Comparison of ENCODE assay signal across 13 cellular contexts in genomic region chr3:43298761-43299160, GRCh38. TPM values are rescaled to one million over a fixed set of nuclear protein-coding genes. Genes with fewer than 3 reads are reported as not detected.
DNase-seq lines count a peak whose midpoint lies in the region; ATAC-seq and TF ChIP-seq lines count a peak whose summit lies in the region.
"Had no signal": no experiment of that assay in that cellular context is flagged by ENCODE, and none has a peak within 500 bp of the region (broad histone marks: within the 10 kb centered on the region; RNA-seq: fewer than 3 reads in every experiment).

No MANE protein-coding gene starts in this region.

- H3K27ac Mint-ChIP-seq in activated CD4-positive, alpha-beta T cell treated with anti-CD3 and anti-CD28 coated beads, Interleukin-2, amount 10 ng/mL, durations not matched to agents 24 days and 14 days, result peak overlapping the region; percentile 69

- no peaks in the 10 kb centered on the region for H3K27me3 Mint-ChIP-seq in activated CD4-positive, alpha-beta T cell treated with anti-CD3 and anti-CD28 coated beads, Interleukin-2, amount 10 ng/mL, durations not matched to agents 24 days and 14 days

- ATAC-seq in Right ventricle myocardium superior (ENCODE audit: poor library complexity) (peak; percentile 66), GM19397 (IDR thresholded peaks at IDR 0.05; ENCODE audit: unreplicated experiment) (no peak), GM21381 (IDR thresholded peaks at IDR 0.05; ENCODE audit: unreplicated experiment) (no peak), HG03439 (IDR thresholded peaks at IDR 0.05; ENCODE audit: unreplicated experiment) (no peak)

- no peak for TF ChIP-seq POLR2A in spleen (IDR thresholded peaks at IDR 0.05)

- H3K9me3 Mint-ChIP-seq in activated CD4-positive, alpha-beta T cell treated with anti-CD3 and anti-CD28 coated beads, Interleukin-2, amount 10 ng/mL, durations not matched to agents 24 days and 14 days, result no peaks in the 10 kb centered on the region

- TF ChIP-seq CTCF in HL-60 (IDR thresholded peaks at IDR 0.05; ENCODE audit: insufficient read depth, low read length) (no peak), spleen (IDR thresholded peaks at IDR 0.05 in 8 of 11, conservative IDR thresholded peaks at IDR 0.05 in 3 of 11) (no peak)

- H3K36me3 ChIP-seq in spleen, result peaks cover 0 to 34% (median 9%) of the 10 kb centered on the region in 6 donors

- no peaks in the 10 kb centered on the region for H3K9me3 ChIP-seq in spleen

- WGBS in spleen, 5 donors, result 51 to 73% (median 57%) methylated on average over 4 of the region's 4 CpGs

- H3K36me3 Mint-ChIP-seq in activated CD4-positive, alpha-beta T cell treated with anti-CD3 and anti-CD28 coated beads, Interleukin-2, amount 10 ng/mL, durations not matched to agents 24 days and 14 days (ENCODE audit: low read depth), result peaks cover 21% of the 10 kb centered on the region

- DNase-seq in activated CD4-positive, alpha-beta T cell treated with anti-CD3 and anti-CD28 coated beads, Interleukin-2, amount 10 ng/mL, durations not matched to agents 24 days and 14 days, result no peak
- no peak for DNase-seq in activated CD4-positive, alpha-beta T cell treated with anti-CD3 and anti-CD28 coated beads for 48 hours
- DNase-seq in HL-60 (ENCODE audit: low read depth in 1 of 2, low spot score in 1 of 2) (no peak), Right ventricle myocardium superior (no peak), spleen (no peak)
- DNase-seq: GDM1, head of caudate nucleus, Kasumi-1, NCI-H1417, NCI-H2227 treated with DMSO at 0.1 percent for 48 hours had no signal

- intact Hi-C loops in activated CD4-positive, alpha-beta T cell treated with anti-CD3 and anti-CD28 coated beads, Interleukin-2, amount 10 ng/mL, durations not matched to agents 24 days and 14 days (cut with micrococcal nuclease), result no loop called here
- intact Hi-C loops in Right ventricle myocardium superior (cut with DNase I) (no loop called here), spleen (cut with DNase I; ENCODE audit: low total_unique reads) (loop anchor here (10.0 kb wide), 2 partner anchors 46 to 86 kb away; no protein-coding TSS in a partner anchor)

- peak overlapping the region; percentile 75; the same call in 1 of the 2 replicates for H3K27ac ChIP-seq in HL-60 (replicated peaks)
- H3K27ac ChIP-seq in spleen, result peak overlapping the region in 7 of 8 donors; percentile 22 to 99 (median 74)

- no peaks in the 10 kb centered on the region for H3K27me3 ChIP-seq in HL-60 (ENCODE audit: insufficient read depth, poor library complexity, severe bottlenecking)
- H3K27me3 ChIP-seq in spleen (replicated peaks in 1 of 7), result no peaks in the 10 kb centered on the region

- peak overlapping the region; percentile 77 for H3K4me3 Mint-ChIP-seq in activated CD4-positive, alpha-beta T cell treated with anti-CD3 and anti-CD28 coated beads, Interleukin-2, amount 10 ng/mL, durations not matched to agents 24 days and 14 days

- peaks cover 55 to 100% (median 94%) of the 10 kb centered on the region in 6 donors for H3K4me1 ChIP-seq in spleen

- H3K4me1 Mint-ChIP-seq in activated CD4-positive, alpha-beta T cell treated with anti-CD3 and anti-CD28 coated beads, Interleukin-2, amount 10 ng/mL, durations not matched to agents 24 days and 14 days, result peaks cover 60% of the 10 kb centered on the region

- H3K4me3 ChIP-seq in HL-60 (replicated peaks; ENCODE audit: insufficient read depth, low read length) (no peak overlapping the region), spleen (no peak overlapping the region)

RNA-seq across cellular contexts. Expression of gene SNRK, which starts 12.4 kb away (rescaled TPM):
- 29.0 and 30.3 TPM in 2 replicates for total RNA-seq in activated CD4-positive, alpha-beta T cell treated with anti-CD3 and anti-CD28 coated beads, Interleukin-2, amount 10 ng/mL, durations not matched to agents 24 days and 14 days
- total RNA-seq in Right ventricle myocardium superior (18.7 TPM), spleen (100 to 1,000 TPM in 4 of 7 donors, 10 to 100 TPM in 3; 83.7 to 121 (median 106) TPM)
- 10 to 100 TPM; 12.0 to 17.9 (median 12.8) TPM for polyA plus RNA-seq in spleen
